Comparison of ENCODE assay signal across 8 cellular contexts in genomic region chr1:26696645-26697440, GRCh38. TPM values are rescaled to one million over a fixed set of nuclear protein-coding genes. Genes with fewer than 3 reads are reported as not detected.
DNase-seq lines count a peak whose midpoint lies in the region; ATAC-seq and TF ChIP-seq lines count a peak whose summit lies in the region.

No MANE protein-coding gene starts in this region.

- H3K4me3 ChIP-seq in GM12865 (ENCODE audit: low read depth, low read length): peak overlapping the region; percentile 88
- peak overlapping the region; percentile 95 to 98 (median 96) for H3K4me3 ChIP-seq in Peyer's patch
- peak overlapping the region; percentile 39 for H3K4me3 ChIP-seq in hepatocyte
- H3K4me3 ChIP-seq in skeletal muscle satellite cell (ENCODE audit: low read length): peak overlapping the region; percentile 85

- no peaks in the 10 kb centered on the region for H3K9me2 ChIP-seq in hepatocyte (replicated peaks; ENCODE audit: insufficient read depth)

- H3K27ac Mint-ChIP-seq in activated naive CD4-positive, alpha-beta T cell treated with anti-CD3 and anti-CD28 coated beads, Interleukin-2, amount 50 U/mL, for 24 hours: no peak overlapping the region

- H3K36me3 Mint-ChIP-seq in activated naive CD4-positive, alpha-beta T cell treated with anti-CD3 and anti-CD28 coated beads, Interleukin-2, amount 50 U/mL, for 24 hours: peaks cover 10% of the 10 kb centered on the region

- peaks cover 52% of the 10 kb centered on the region for H3K79me2 ChIP-seq in hepatocyte

- H3K9me3 Mint-ChIP-seq in activated naive CD4-positive, alpha-beta T cell treated with anti-CD3 and anti-CD28 coated beads, Interleukin-2, amount 50 U/mL, for 24 hours: no peaks in the 10 kb centered on the region

- H2AFZ ChIP-seq in hepatocyte: no peak overlapping the region

- H3K4me2 ChIP-seq in hepatocyte (peak overlapping the region; percentile 83), skeletal muscle satellite cell (ENCODE audit: low read length) (peak overlapping the region; percentile 82)

- DNase-seq in GM12865 (ENCODE audit: low read depth) (peak; percentile 66), Peyer's patch (peak; percentile 50 to 75 (median 71)), hepatocyte (ENCODE audit: low spot score) (peak; percentile 57), occipital lobe (lab: John Stamatoyannopoulos, UW) (no peak), NCI-H2029 (lab: John Stamatoyannopoulos, UW) (no peak)

- peaks cover 28% of the 10 kb centered on the region for H3K4me1 Mint-ChIP-seq in activated naive CD4-positive, alpha-beta T cell treated with anti-CD3 and anti-CD28 coated beads, Interleukin-2, amount 50 U/mL, for 24 hours

- H3K27me3 ChIP-seq in Peyer's patch (no peaks in the 10 kb centered on the region), hepatocyte (no peaks in the 10 kb centered on the region), skeletal muscle satellite cell (ENCODE audit: control insufficient read depth, insufficient read depth, low read length) (no peaks in the 10 kb centered on the region)

- H3K36me3 ChIP-seq in Peyer's patch (no peaks in the 10 kb centered on the region), hepatocyte (replicated peaks; ENCODE audit: insufficient read depth, low read depth) (no peaks in the 10 kb centered on the region), skeletal muscle satellite cell (ENCODE audit: insufficient read depth, low read length) (no peaks in the 10 kb centered on the region)

- TF ChIP-seq CTCF in GM12865 (IDR thresholded peaks at IDR 0.05; ENCODE audit: insufficient read depth, low read depth, low read length, missing control alignments): no peak
- peak in 1 of 6 experiments; percentile 4 for TF ChIP-seq CTCF in Peyer's patch (IDR thresholded peaks at IDR 0.05)
- no peak for TF ChIP-seq CTCF in hepatocyte (IDR thresholded peaks at IDR 0.05; ENCODE audit: poor library complexity)

- ATAC-seq in GM18861 (IDR thresholded peaks at IDR 0.05; ENCODE audit: unreplicated experiment): no peak

- H4K20me1 ChIP-seq in hepatocyte (ENCODE audit: insufficient read depth, poor library complexity, severe bottlenecking): peaks cover 45% of the 10 kb centered on the region

- peak in 1 of 2 donors; percentile 22 for TF ChIP-seq POLR2A in Peyer's patch (IDR thresholded peaks at IDR 0.05)

- H3K9me3 ChIP-seq in Peyer's patch (no peaks in the 10 kb centered on the region), hepatocyte (ENCODE audit: low read depth) (no peaks in the 10 kb centered on the region), skeletal muscle satellite cell (replicated peaks; ENCODE audit: low read length) (no peaks in the 10 kb centered on the region)

- peak overlapping the region; percentile 96 to 100 (median 97) for H3K27ac ChIP-seq in Peyer's patch
- peak overlapping the region; percentile 93 for H3K27ac ChIP-seq in hepatocyte

- no peaks in the 10 kb centered on the region for H3K27me3 Mint-ChIP-seq in activated naive CD4-positive, alpha-beta T cell treated with anti-CD3 and anti-CD28 coated beads, Interleukin-2, amount 50 U/mL, for 24 hours

- H3K4me3 Mint-ChIP-seq in activated naive CD4-positive, alpha-beta T cell treated with anti-CD3 and anti-CD28 coated beads, Interleukin-2, amount 50 U/mL, for 24 hours: peak overlapping the region; percentile 72

- under 1% methylated on average over 50 of the region's 100 CpGs for WGBS in hepatocyte (ENCODE audit: low lambda C conversion rate, missing lambda C conversion rate)

- H3K9ac ChIP-seq in skeletal muscle satellite cell (ENCODE audit: low read depth, low read length): peak overlapping the region; percentile 90

- H3K4me1 ChIP-seq in Peyer's patch (peaks cover 0 to 60% (median 34%) of the 10 kb centered on the region in 4 donors), hepatocyte (ENCODE audit: insufficient read depth) (peaks cover 51% of the 10 kb centered on the region), skeletal muscle satellite cell (ENCODE audit: control insufficient read depth, insufficient read depth, low read length) (peaks cover 58% of the 10 kb centered on the region)

RNA-seq across cellular contexts. Expression of gene ARID1A, which starts 1.0 kb away (rescaled TPM):
- 10 to 100 TPM; 49.4 to 90.8 (median 66.8) TPM for total RNA-seq in Peyer's patch
- 32.3 and 35.8 TPM in 2 replicates for total RNA-seq in hepatocyte
- 26.6 and 27.9 TPM in 2 replicates for polyA plus RNA-seq in hepatocyte
- 16.8 and 18.0 TPM in 2 replicates for total RNA-seq in skeletal muscle satellite cell (2012; rRNA removed)
- total RNA-seq in occipital lobe: 20.1 TPM

Comparison
In these comparisons a context has a peak if more than half of its experiments do, and no peak if none do; other contexts are left out.
1. DNase-seq: peak in GM12865 (single experiment), Peyer's patch (3 of 3) and hepatocyte (single experiment); none in occipital lobe (single experiment) and NCI-H2029 (single experiment).
2. H3K4me3 ChIP-seq: peak in every context shown above with its lines; median percentile 96 in Peyer's patch; 88 in GM12865; 85 in skeletal muscle satellite cell; 39 in hepatocyte.